Comparison of ENCODE assay signal across 28 cellular contexts in genomic region chr6:83190596-83190995, GRCh38. TPM values are rescaled to one million over a fixed set of nuclear protein-coding genes. Genes with fewer than 3 reads are reported as not detected.
DNase-seq lines count a peak whose midpoint lies in the region; ATAC-seq, FAIRE-seq and TF ChIP-seq lines count a peak whose summit lies in the region.
"Had no signal": no experiment of that assay in that cellular context is flagged by ENCODE, and none has a peak within 500 bp of the region (broad histone marks: within the 10 kb centered on the region; RNA-seq: fewer than 3 reads in every experiment).

No MANE protein-coding gene starts in this region.

- no CpG with 5 or more reads among the region's 6 CpGs for WGBS in neuronal stem cell (ENCODE audit: extremely low coverage in 2 of 2, insufficient read length in 2 of 2, insufficient replicate concordance in 1 of 2), 2 donors
- 64 to 87% (median 78%) methylated on average over 6 of the region's 6 CpGs for WGBS in small intestine, 3 donors

- peak overlapping the region; percentile 24 for H3K9ac ChIP-seq in neuronal stem cell (ENCODE audit: low read depth, low read length, poor library complexity)

- intact Hi-C loops in activated T-helper 2 cell treated with anti-CD3 and anti-CD28 coated beads, Interferon-gamma antibody, Interleukin-2, Interleukin-4, amounts not matched to agents 10 μg/mL and 5 μg/mL and 100 μg/mL, durations not matched to agents 14 hours and 24 hours and 36 hours (cut with micrococcal nuclease) = loop anchor here (5.0 kb wide), 1 partner anchor 943 kb away; the partner anchor contains the start of gene IBTK

- H2BK120ac ChIP-seq in neuronal stem cell (ENCODE audit: low read depth, low read length) = no peak overlapping the region

- no peak overlapping the region for H3K14ac ChIP-seq in neuronal stem cell (ENCODE audit: low read length)

- H2AK5ac ChIP-seq in neuronal stem cell (ENCODE audit: low read depth, low read length) = no peak overlapping the region

- no peak overlapping the region for H3K27ac Mint-ChIP-seq in activated T-helper 2 cell treated with anti-CD3 and anti-CD28 coated beads, Interferon-gamma antibody, Interleukin-2, Interleukin-4, amounts not matched to agents 10 μg/mL and 5 μg/mL and 100 μg/mL, durations not matched to agents 14 hours and 24 hours and 36 hours
- H3K27ac Mint-ChIP-seq: activated naive CD8-positive, alpha-beta T cell treated with anti-CD3 and anti-CD28 coated beads, Interleukin-2, amount 10 ng/mL, durations not matched to agents 7 days and 5 days; memory B cell; T-helper 2 cell treated with Interferon-gamma antibody and Interleukin-4, amounts not matched to agents 5 μg/mL and 100 μg/mL, for 36 hours had no signal

- ATAC-seq in GM21390 (IDR thresholded peaks at IDR 0.05; ENCODE audit: unreplicated experiment) = no peak
- ATAC-seq in GM21825 (IDR thresholded peaks at IDR 0.05; ENCODE audit: unreplicated experiment) = no peak
- ATAC-seq: body of pancreas, foreskin keratinocyte, heart left ventricle, upper lobe of right lung had no signal

- no peaks in the 10 kb centered on the region for H3K9me3 ChIP-seq in neuronal stem cell (replicated peaks in 1 of 2; ENCODE audit: control insufficient read depth in 2 of 2, insufficient read depth in 1 of 2, low read depth in 1 of 2, low read length in 2 of 2)
- H3K9me3 ChIP-seq in small intestine (ENCODE audit: control insufficient read depth, low read depth) = no peaks in the 10 kb centered on the region
- H3K9me3 ChIP-seq: body of pancreas, heart left ventricle, ovary, upper lobe of right lung had no signal

- TF ChIP-seq CTCF in fibroblast of villous mesenchyme (IDR thresholded peaks at IDR 0.05; ENCODE audit: insufficient read depth, low read depth, low read length) = no peak
- TF ChIP-seq CTCF in GM13977 (IDR thresholded peaks at IDR 0.05; ENCODE audit: extremely low read depth, insufficient read depth, missing control alignments) = no peak

- no peak overlapping the region for H2BK12ac ChIP-seq in neuronal stem cell (ENCODE audit: low read length)

- peak; percentile 60 for FAIRE-seq in GM19239 (lab: Jason Lieb, UNC)
- no peak for FAIRE-seq in small intestine (lab: Jason Lieb, UNC)
- FAIRE-seq: G401.6 had no signal

- H3K4me1 ChIP-seq in neuronal stem cell (ENCODE audit: control insufficient read depth in 2 of 2, insufficient read depth in 1 of 2, low read depth in 1 of 2, low read length in 2 of 2) (peaks cover 3 to 8% of the 10 kb centered on the region in 2 donors), small intestine (ENCODE audit: control insufficient read depth in 2 of 2, insufficient read depth in 1 of 2, low read depth in 1 of 2, low read length in 1 of 2) (peaks cover 2 to 6% of the 10 kb centered on the region in 2 donors)

- H3K18ac ChIP-seq in neuronal stem cell (ENCODE audit: low read length) = no peak overlapping the region

- no peaks in the 10 kb centered on the region for H3K9me3 Mint-ChIP-seq in activated T-helper 2 cell treated with anti-CD3 and anti-CD28 coated beads, Interferon-gamma antibody, Interleukin-2, Interleukin-4, amounts not matched to agents 10 μg/mL and 5 μg/mL and 100 μg/mL, durations not matched to agents 14 hours and 24 hours and 36 hours
- H3K9me3 Mint-ChIP-seq: activated naive CD8-positive, alpha-beta T cell treated with anti-CD3 and anti-CD28 coated beads, Interleukin-2, amount 10 ng/mL, durations not matched to agents 7 days and 5 days; memory B cell; naive B cell; T-helper 2 cell treated with Interferon-gamma antibody and Interleukin-4, amounts not matched to agents 5 μg/mL and 100 μg/mL, for 36 hours had no signal

- H3K27me3 ChIP-seq in neuronal stem cell (ENCODE audit: control insufficient read depth in 3 of 3, insufficient read depth in 3 of 3, low read depth in 1 of 3, low read length in 3 of 3) (no peaks in the 10 kb centered on the region), small intestine (ENCODE audit: control insufficient read depth in 2 of 2, insufficient read depth in 2 of 2, low read length in 2 of 2) (no peaks in the 10 kb centered on the region)
- H3K27me3 ChIP-seq: body of pancreas, foreskin keratinocyte, heart left ventricle, ovary, upper lobe of right lung had no signal

- DNase-seq in GM19239 (ENCODE audit: insufficient read length, low spot score) (no peak), fibroblast of villous mesenchyme (ENCODE audit: low read depth) (peak; percentile 95), neuronal stem cell (ENCODE audit: low spot score) (no peak), GM13977 (ENCODE audit: low spot score) (no peak), small intestine (no peak)
- DNase-seq in activated T-helper 2 cell treated with anti-CD3 and anti-CD28 coated beads, Interferon-gamma antibody, Interleukin-2, Interleukin-4, amounts not matched to agents 10 μg/mL and 5 μg/mL and 100 μg/mL, durations not matched to agents 14 hours and 24 hours and 36 hours (ENCODE audit: low spot score) = no peak
- DNase-seq: activated CD4-positive, alpha-beta T cell treated with anti-CD3 and anti-CD28 coated beads for 4 hours; activated gamma-delta T cell; activated naive CD8-positive, alpha-beta T cell treated with anti-CD3 and anti-CD28 coated beads, Interleukin-2, amount 10 ng/mL, durations not matched to agents 7 days and 5 days; body of pancreas; DMS53; effector CD4-positive, alpha-beta T cell; foreskin keratinocyte; heart left ventricle; naive B cell; NCI-H1694; NCI-H446 treated with DMSO at 0.1 percent for 48 hours; ovary; Right ventricle myocardium superior; stimulated activated CD4-positive, alpha-beta T cell treated with anti-CD3 and anti-CD28 coated beads, Interleukin-2, amount 100 ng/mL, for 48 hours; upper lobe of right lung had no signal

- peak overlapping the region; percentile 56 for H3K4me3 Mint-ChIP-seq in activated T-helper 2 cell treated with anti-CD3 and anti-CD28 coated beads, Interferon-gamma antibody, Interleukin-2, Interleukin-4, amounts not matched to agents 10 μg/mL and 5 μg/mL and 100 μg/mL, durations not matched to agents 14 hours and 24 hours and 36 hours (ENCODE audit: low read depth)
- H3K4me3 Mint-ChIP-seq: activated naive CD8-positive, alpha-beta T cell treated with anti-CD3 and anti-CD28 coated beads, Interleukin-2, amount 10 ng/mL, durations not matched to agents 7 days and 5 days; memory B cell had no signal

- H3K4me3 ChIP-seq in fibroblast of villous mesenchyme (ENCODE audit: low read depth, low read length) (peak overlapping the region; percentile 90), neuronal stem cell (ENCODE audit: low read length in 2 of 2) (no peak overlapping the region), small intestine (ENCODE audit: low read depth in 1 of 2, low read length in 2 of 2) (no peak overlapping the region)
- H3K4me3 ChIP-seq: body of pancreas, ovary had no signal

- no peak overlapping the region for H2AFZ ChIP-seq in neuronal stem cell (ENCODE audit: low read length)

- no peak overlapping the region for H4K91ac ChIP-seq in neuronal stem cell (ENCODE audit: low read depth, low read length, poor library complexity)

- in situ Hi-C loops in GM13977 (cut with MboI; ENCODE audit: low pct_unique_long_range_greater_than_20kb, low sequenced_read_pairs, unreplicated experiment) = no loop called here

- no peak overlapping the region for H4K8ac ChIP-seq in neuronal stem cell (ENCODE audit: low read depth, low read length)

- no peak overlapping the region for H3K4me2 ChIP-seq in neuronal stem cell (ENCODE audit: insufficient read depth, low read length, poor library complexity, severe bottlenecking)

- no peak overlapping the region for H2BK15ac ChIP-seq in neuronal stem cell (ENCODE audit: low read length)

- H3K36me3 Mint-ChIP-seq in activated T-helper 2 cell treated with anti-CD3 and anti-CD28 coated beads, Interferon-gamma antibody, Interleukin-2, Interleukin-4, amounts not matched to agents 10 μg/mL and 5 μg/mL and 100 μg/mL, durations not matched to agents 14 hours and 24 hours and 36 hours (ENCODE audit: low read depth) = peaks cover 32% of the 10 kb centered on the region

- peaks cover 6% of the 10 kb centered on the region for H3K27me3 Mint-ChIP-seq in activated T-helper 2 cell treated with anti-CD3 and anti-CD28 coated beads, Interferon-gamma antibody, Interleukin-2, Interleukin-4, amounts not matched to agents 10 μg/mL and 5 μg/mL and 100 μg/mL, durations not matched to agents 14 hours and 24 hours and 36 hours (ENCODE audit: low read depth)
- H3K27me3 Mint-ChIP-seq: B cell, memory B cell, naive B cell had no signal

- H3K36me3 ChIP-seq in neuronal stem cell (replicated peaks in 1 of 2; ENCODE audit: control insufficient read depth in 2 of 2, insufficient read depth in 2 of 2, low read length in 2 of 2) (peaks cover 13 to 64% of the 10 kb centered on the region in 2 donors), small intestine (ENCODE audit: control insufficient read depth in 2 of 2, insufficient read depth in 2 of 2, low read length in 2 of 2) (peaks cover 2 to 9% of the 10 kb centered on the region in 2 donors)
- H3K36me3 ChIP-seq: ovary had no signal

- no peak overlapping the region for H3K23ac ChIP-seq in neuronal stem cell (ENCODE audit: low read depth, low read length, poor library complexity)

- no peak overlapping the region for H2BK5ac ChIP-seq in neuronal stem cell (ENCODE audit: low read length)

- H3K4ac ChIP-seq in neuronal stem cell (ENCODE audit: low read length) = no peak overlapping the region

- H3K4me1 Mint-ChIP-seq in activated T-helper 2 cell treated with anti-CD3 and anti-CD28 coated beads, Interferon-gamma antibody, Interleukin-2, Interleukin-4, amounts not matched to agents 10 μg/mL and 5 μg/mL and 100 μg/mL, durations not matched to agents 14 hours and 24 hours and 36 hours (ENCODE audit: low read depth) = peaks cover 18% of the 10 kb centered on the region

- H3K79me1 ChIP-seq in neuronal stem cell (ENCODE audit: low read depth, low read length) = no peaks in the 10 kb centered on the region

- H3K27ac ChIP-seq in neuronal stem cell (replicated peaks; ENCODE audit: low read length) = no peak overlapping the region
- no peak overlapping the region for H3K27ac ChIP-seq in small intestine (ENCODE audit: low read depth in 1 of 2, low read length in 1 of 2)
- H3K27ac ChIP-seq: foreskin keratinocyte, heart left ventricle, ovary, upper lobe of right lung, VCaP had no signal

RNA-seq across cellular contexts. Expression of gene PGM3, which starts 2.5 kb away (rescaled TPM):
- 29.2 and 31.3 TPM in 2 replicates for total RNA-seq in activated T-helper 2 cell treated with anti-CD3 and anti-CD28 coated beads, Interferon-gamma antibody, Interleukin-2, Interleukin-4, amounts not matched to agents 10 μg/mL and 5 μg/mL and 100 μg/mL, durations not matched to agents 14 hours and 24 hours and 36 hours
- 102 and 133 TPM in 2 replicates for total RNA-seq in fibroblast of villous mesenchyme
- polyA plus RNA-seq in neuronal stem cell (2013, experiment 1 of 2) = 22.8 TPM
- 22.4 TPM for polyA plus RNA-seq in neuronal stem cell (2013, experiment 2 of 2)
- polyA plus RNA-seq in small intestine = 10 to 100 TPM in 1 of 3 donors, 1 to 10 TPM in 2; 7.3 to 15.3 (median 7.8) TPM

RNA-seq across cellular contexts. Expression of gene RWDD2A, which starts 2.6 kb away (rescaled TPM):
- total RNA-seq in activated T-helper 2 cell treated with anti-CD3 and anti-CD28 coated beads, Interferon-gamma antibody, Interleukin-2, Interleukin-4, amounts not matched to agents 10 μg/mL and 5 μg/mL and 100 μg/mL, durations not matched to agents 14 hours and 24 hours and 36 hours = 1.4 and 1.5 TPM in 2 replicates
- total RNA-seq in fibroblast of villous mesenchyme = 4.2 and 4.3 TPM in 2 replicates
- 5.8 TPM for polyA plus RNA-seq in neuronal stem cell (2013, experiment 1 of 2)
- 6.0 TPM for polyA plus RNA-seq in neuronal stem cell (2013, experiment 2 of 2)
- 1 to 10 TPM; 1.1 to 1.7 (median 1.4) TPM for polyA plus RNA-seq in small intestine
